Comparison of ENCODE assay signal across 14 cellular contexts in genomic region chr21:45547211-45547900, GRCh38.
"Had no signal": no experiment of that assay in that cellular context is flagged by ENCODE, and none has a peak within 500 bp of the region (broad histone marks: within the 10 kb centered on the region; RNA-seq: fewer than 3 reads in every experiment).

No MANE protein-coding gene starts in this region.

- H3K27me3 ChIP-seq: brain microvascular endothelial cell, hepatocyte, sigmoid colon, upper lobe of right lung had no signal

- H3K4me3 Mint-ChIP-seq: activated naive CD8-positive, alpha-beta T cell treated with anti-CD3 and anti-CD28 coated beads for 36 hours had no signal

- H3K79me2 ChIP-seq: hepatocyte had no signal

- DNase-seq: activated naive CD8-positive, alpha-beta T cell treated with anti-CD3 and anti-CD28 coated beads for 36 hours; brain microvascular endothelial cell; cerebellar nuclear complex; dermis blood vessel endothelial cell; erythroblast; naive B cell; nucleus accumbens; sigmoid colon; stimulated activated CD4-positive, alpha-beta T cell treated with anti-CD3 and anti-CD28 coated beads, Interleukin-2, amount 100 ng/mL, for 24 hours; stimulated activated naive CD4-positive, alpha-beta T cell; upper lobe of right lung had no signal

- H3K4me2 ChIP-seq: hepatocyte had no signal

- H3K36me3 Mint-ChIP-seq: activated naive CD8-positive, alpha-beta T cell treated with anti-CD3 and anti-CD28 coated beads for 36 hours; naive B cell had no signal

- H3K27ac ChIP-seq: brain microvascular endothelial cell, hepatocyte, lower lobe of right lung, sigmoid colon, upper lobe of right lung, VCaP had no signal

- H3K27me3 Mint-ChIP-seq: activated naive CD8-positive, alpha-beta T cell treated with anti-CD3 and anti-CD28 coated beads for 36 hours; naive B cell had no signal

- H3K4me3 ChIP-seq: hepatocyte, lower lobe of right lung, sigmoid colon, upper lobe of right lung had no signal

- H3K9me3 Mint-ChIP-seq: activated naive CD8-positive, alpha-beta T cell treated with anti-CD3 and anti-CD28 coated beads for 36 hours; naive B cell had no signal

- H3K27ac Mint-ChIP-seq: activated naive CD8-positive, alpha-beta T cell treated with anti-CD3 and anti-CD28 coated beads for 36 hours had no signal

- H3K9me3 ChIP-seq: lower lobe of right lung, sigmoid colon, upper lobe of right lung had no signal

- ATAC-seq: lower lobe of right lung, upper lobe of right lung had no signal

- H2AFZ ChIP-seq: hepatocyte had no signal

- H3K36me3 ChIP-seq: brain microvascular endothelial cell, lower lobe of right lung, sigmoid colon, upper lobe of right lung had no signal
